ENCODE assay signal across 17 cellular contexts in the genomic region with DNA sequence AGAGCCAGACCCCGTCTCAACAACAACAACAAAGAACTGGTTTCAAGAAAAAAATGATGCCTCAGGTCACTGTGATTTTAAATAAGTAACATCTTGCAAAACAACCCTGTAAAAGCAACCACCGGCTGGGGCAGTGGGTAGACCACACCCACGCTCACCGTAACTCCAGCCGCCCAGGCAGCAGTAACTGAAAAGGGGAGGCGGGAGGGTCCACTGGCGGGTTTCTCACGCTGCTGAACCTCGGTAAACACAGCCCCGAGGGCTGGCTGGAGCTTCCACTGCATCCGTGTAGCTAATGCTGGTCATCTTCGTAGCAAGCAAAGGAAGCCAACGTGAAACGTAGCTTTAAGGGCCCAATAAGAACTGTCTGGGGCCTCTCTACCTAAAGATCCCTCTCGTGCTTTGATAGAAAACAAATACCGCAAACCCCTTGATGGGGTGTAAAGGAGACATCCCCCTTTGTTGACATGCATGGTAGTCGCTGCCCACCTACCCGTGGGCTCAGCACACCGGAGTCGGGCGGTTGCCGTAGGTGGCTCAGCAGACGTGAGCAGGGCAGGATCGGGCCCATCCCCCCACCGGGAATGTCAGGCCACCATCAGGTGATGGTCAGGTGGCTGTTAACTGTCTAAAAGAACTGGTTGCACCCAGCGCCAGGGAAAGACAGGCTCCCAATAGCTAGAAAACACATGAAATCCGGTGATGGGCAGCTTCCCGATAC. TPM values are rescaled to one million over a fixed set of nuclear protein-coding genes. Genes with fewer than 3 reads are reported as not detected.
A peak's percentile ranks its signal among the peaks of the same experiment; 100 is the strongest.
DNase-seq lines count a peak whose midpoint lies in the region; ATAC-seq and TF ChIP-seq lines count a peak whose summit lies in the region.
"Had no signal": no experiment of that assay in that cellular context is flagged by ENCODE, and none has a peak within 500 bp of the region (broad histone marks: within the 10 kb centered on the region; RNA-seq: fewer than 3 reads in every experiment).

No MANE protein-coding gene starts in this region.

- no peaks in the 10 kb centered on the region for H3K9me2 ChIP-seq in Karpas-422 (replicated peaks; ENCODE audit: insufficient read depth, low read length)

- peaks cover 4 to 23% of the 10 kb centered on the region in 2 donors for H3K4me1 Mint-ChIP-seq in natural killer cell treated with Interleukin-12 subunit alpha and Interleukin-12 subunit beta and Interleukin-15 and Interleukin-18, amount 100 ng/mL, for 72 hours (ENCODE audit: low read depth in 2 of 2)
- H3K4me1 Mint-ChIP-seq in natural killer cell, result peaks cover 0 to 17% of the 10 kb centered on the region in 2 donors
- H3K4me1 Mint-ChIP-seq in nephron progenitor cell, result peaks cover 22% of the 10 kb centered on the region

- no peaks in the 10 kb centered on the region for H3K36me3 ChIP-seq in Karpas-422 (ENCODE audit: insufficient read depth, low read length)

- H3K4me1 ChIP-seq in Karpas-422 (ENCODE audit: low read length), result peaks cover 7% of the 10 kb centered on the region
- H3K4me1 ChIP-seq: SJCRH30 had no signal

- H3K27me3 Mint-ChIP-seq in natural killer cell treated with Interleukin-12 subunit alpha and Interleukin-12 subunit beta and Interleukin-15 and Interleukin-18, amount 100 ng/mL, for 72 hours, result no peaks in the 10 kb centered on the region
- H3K27me3 Mint-ChIP-seq in natural killer cell (ENCODE audit: low read depth in 2 of 2) (no peaks in the 10 kb centered on the region), nephron progenitor cell (ENCODE audit: low read depth, poor library complexity) (peaks cover 9% of the 10 kb centered on the region)
- H3K27me3 Mint-ChIP-seq: B cell had no signal

- H3K4me3 ChIP-seq in Karpas-422 (ENCODE audit: low read length), result no peak overlapping the region
- H3K4me3 ChIP-seq: SJCRH30 had no signal

- H3K79me2 ChIP-seq in Karpas-422 (ENCODE audit: low read length), result peaks cover 32% of the 10 kb centered on the region

- peaks cover 3% of the 10 kb centered on the region for H3K9me3 Mint-ChIP-seq in natural killer cell treated with Interleukin-12 subunit alpha and Interleukin-12 subunit beta and Interleukin-15 and Interleukin-18, amount 100 ng/mL, for 72 hours
- H3K9me3 Mint-ChIP-seq in natural killer cell, result peaks cover 2 to 3% of the 10 kb centered on the region in 2 donors
- peaks cover 67% of the 10 kb centered on the region for H3K9me3 Mint-ChIP-seq in nephron progenitor cell

- no peak overlapping the region for H3K4me3 Mint-ChIP-seq in natural killer cell treated with Interleukin-12 subunit alpha and Interleukin-12 subunit beta and Interleukin-15 and Interleukin-18, amount 100 ng/mL, for 72 hours
- H3K4me3 Mint-ChIP-seq in natural killer cell (no peak overlapping the region), nephron progenitor cell (peak overlapping the region; percentile 32)

- no peak overlapping the region for H3K9ac ChIP-seq in Karpas-422 (ENCODE audit: low read length)

- intact Hi-C loops in natural killer cell (cut with micrococcal nuclease), result no loop called here

- peak; percentile 38 for DNase-seq in natural killer cell treated with Interleukin-12 subunit alpha and Interleukin-12 subunit beta and Interleukin-15 and Interleukin-18, amount 100 ng/mL, for 72 hours (ENCODE audit: low spot score)
- DNase-seq in natural killer cell (no peak), ecto neural progenitor cell (ENCODE audit: low spot score) (peak; percentile 42), nephron progenitor cell (no peak), Karpas-422 (no peak)
- no peak for DNase-seq in activated CD4-positive, CD25-positive, alpha-beta regulatory T cell (lab: John Stamatoyannopoulos, UW)
- DNase-seq: ACHN, DMS 273 treated with DMSO at 0.1 percent for 48 hours, IMR-90, MV-4-11, NCI-H1417 treated with DMSO at 0.1 percent for 48 hours, NCI-H2029 treated with DMSO at 0.1 percent for 48 hours, NCI-H524, SJCRH30 had no signal

- H4K20me1 ChIP-seq in Karpas-422 (ENCODE audit: insufficient read depth, low read depth, low read length), result no peaks in the 10 kb centered on the region

- H2AFZ ChIP-seq in Karpas-422 (ENCODE audit: low read length), result no peak overlapping the region

- no peak overlapping the region for H3K27ac Mint-ChIP-seq in natural killer cell treated with Interleukin-12 subunit alpha and Interleukin-12 subunit beta and Interleukin-15 and Interleukin-18, amount 100 ng/mL, for 72 hours
- no peak overlapping the region for H3K27ac Mint-ChIP-seq in natural killer cell
- H3K27ac Mint-ChIP-seq in nephron progenitor cell, result no peak overlapping the region
- H3K27ac Mint-ChIP-seq: B cell had no signal

- no peak overlapping the region for H3K4me2 ChIP-seq in Karpas-422 (ENCODE audit: low read depth, low read length, poor library complexity, severe bottlenecking)

- peaks cover 5% of the 10 kb centered on the region for H3K36me3 Mint-ChIP-seq in natural killer cell treated with Interleukin-12 subunit alpha and Interleukin-12 subunit beta and Interleukin-15 and Interleukin-18, amount 100 ng/mL, for 72 hours
- no peaks in the 10 kb centered on the region for H3K36me3 Mint-ChIP-seq in natural killer cell
- peaks cover 74% of the 10 kb centered on the region for H3K36me3 Mint-ChIP-seq in nephron progenitor cell (ENCODE audit: low read depth)

- no peak for ATAC-seq in natural killer cell treated with Interleukin-12 subunit alpha and Interleukin-12 subunit beta and Interleukin-15 and Interleukin-18, amount 100 ng/mL, for 72 hours
- ATAC-seq in natural killer cell (no peak), HG02970 (IDR thresholded peaks at IDR 0.05; ENCODE audit: low FRiP score, unreplicated experiment) (no peak)

- H3K27me3 ChIP-seq in Karpas-422 (ENCODE audit: low read length), result no peaks in the 10 kb centered on the region
- H3K27me3 ChIP-seq: SJCRH30 had no signal

- H3K27ac ChIP-seq in Karpas-422 (ENCODE audit: low read length), result no peak overlapping the region
- H3K27ac ChIP-seq: SJCRH30 had no signal

- H3K9me3 ChIP-seq in Karpas-422 (ENCODE audit: low read length), result no peaks in the 10 kb centered on the region

- no peak for TF ChIP-seq CTCF in natural killer cell (IDR thresholded peaks at IDR 0.05)
- TF ChIP-seq CTCF in nephron progenitor cell (IDR thresholded peaks at IDR 0.05), result no peak

RNA-seq across cellular contexts. Expression of a gene that starts 4.2 kb away (rescaled TPM):
- total RNA-seq in natural killer cell treated with Interleukin-12 subunit alpha and Interleukin-12 subunit beta and Interleukin-15 and Interleukin-18, amount 100 ng/mL, for 72 hours, result 10 to 100 TPM; 18.6 to 37.1 TPM
- total RNA-seq in natural killer cell, result 10 to 100 TPM; 19.6 to 25.1 (median 21.5) TPM
- 10.2 and 10.4 TPM in 2 replicates for total RNA-seq in Karpas-422 (2014; rRNA removed; shearing (Covaris generic); ENCODE audit: low replicate concordance)

RNA-seq across cellular contexts. Expression of a gene that starts 37.6 kb away (rescaled TPM):
- not detected for total RNA-seq in natural killer cell treated with Interleukin-12 subunit alpha and Interleukin-12 subunit beta and Interleukin-15 and Interleukin-18, amount 100 ng/mL, for 72 hours
- not detected for total RNA-seq in natural killer cell
- total RNA-seq in Karpas-422 (2014; rRNA removed; shearing (Covaris generic); ENCODE audit: low replicate concordance), result not detected in 2 replicates
- total RNA-seq: B cell, Daoy, IMR-90, SJCRH30 had no signal

Comparison
In these comparisons a context has a peak if more than half of its experiments do, and no peak if none do; other contexts are left out.
1. DNase-seq: peak in natural killer cell treated with Interleukin-12 subunit alpha and Interleukin-12 subunit beta and Interleukin-15 and Interleukin-18, amount 100 ng/mL, for 72 hours (single experiment) and ecto neural progenitor cell (single experiment); none in natural killer cell (single experiment), nephron progenitor cell (single experiment), activated CD4-positive, CD25-positive, alpha-beta regulatory T cell (0 of 4) and Karpas-422 (single experiment).